ENCODE assay signal across 8 cellular contexts in genomic region chr6:30571085-30572077, GRCh38. TPM values are rescaled to one million over a fixed set of nuclear protein-coding genes. Genes with fewer than 3 reads are reported as not detected.
DNase-seq lines count a peak whose midpoint lies in the region; ATAC-seq and TF ChIP-seq lines count a peak whose summit lies in the region.

Gene ABCF1, plus strand, starts transcription at chr6:30571442. Its CDS starts 46 bp downstream, at chr6:30571488.

- H3K9me3 ChIP-seq in CD8-positive, alpha-beta memory T cell (ENCODE audit: low read length) = no peaks in the 10 kb centered on the region
- no peaks in the 10 kb centered on the region for H3K9me3 ChIP-seq in lung (ENCODE audit: control insufficient read depth in 2 of 2, insufficient read depth in 1 of 2, low read length in 1 of 2)

- H3K4me1 Mint-ChIP-seq in CD8-positive, alpha-beta memory T cell = peaks cover 63 to 74% (median 70%) of the 10 kb centered on the region in 3 donors

- peak within 1 kb of the TSS; percentile 92 for H3K4me3 ChIP-seq in CD8-positive, alpha-beta memory T cell (ENCODE audit: low read length)
- peak within 1 kb of the TSS; percentile 84 for H3K4me3 ChIP-seq in lung

- no peaks in the 10 kb centered on the region for H3K36me3 ChIP-seq in CD8-positive, alpha-beta memory T cell (ENCODE audit: insufficient read depth, low read length)
- peaks cover 0 to 5% of the 10 kb centered on the region in 2 donors for H3K36me3 ChIP-seq in lung (ENCODE audit: control insufficient read depth in 2 of 2, insufficient read depth in 2 of 2, low read length in 2 of 2)

- DNase-seq in CD8-positive, alpha-beta memory T cell = peak; percentile 99 to 100 (median 99)
- DNase-seq in HS-5 (ENCODE audit: low read depth) = peak; percentile 88
- peak; percentile 98 for DNase-seq in NK-92 treated with Interleukin-12 subunit alpha and Interleukin-12 subunit beta, amount 100 ng/mL, for 24 hours (lab: John Stamatoyannopoulos, UW)
- DNase-seq in activated CD8-positive, alpha-beta memory T cell treated with anti-CD3 and anti-CD28 coated beads for 24 hours = peak; percentile 100
- DNase-seq in effector CD4-positive, alpha-beta T cell = peak; percentile 99
- DNase-seq in lung (ENCODE audit: low spot score) = peak; percentile 98
- DNase-seq in stimulated activated CD4-positive, alpha-beta T cell treated with anti-CD3 and anti-CD28 coated beads, TNF-alpha, amount 100 ng/mL, for 4 hours (ENCODE audit: low read depth in 3 of 3) = peak; percentile 99 to 100 (median 99)

- H3K27ac Mint-ChIP-seq in CD8-positive, alpha-beta memory T cell = peak within 1 kb of the TSS; percentile 96 to 100 (median 100)

- peak; percentile 95 for ATAC-seq in GM19468 (IDR thresholded peaks at IDR 0.05; ENCODE audit: extremely low read depth, unreplicated experiment)
- peak; percentile 97 for ATAC-seq in lung (ENCODE audit: insufficient read depth, low FRiP score)

- H3K4me1 ChIP-seq in CD8-positive, alpha-beta memory T cell (ENCODE audit: insufficient read depth, low read length) = peaks cover 53% of the 10 kb centered on the region
- H3K4me1 ChIP-seq in lung (ENCODE audit: control insufficient read depth in 2 of 2, insufficient read depth in 2 of 2, low read length in 2 of 2) = peaks cover 4 to 21% of the 10 kb centered on the region in 2 donors

- H3K9me3 Mint-ChIP-seq in CD8-positive, alpha-beta memory T cell = no peaks in the 10 kb centered on the region

- 1% methylated on average over 67 of the region's 67 CpGs for WGBS in lung, 2 donors

- peaks cover 0 to 26% (median 0%) of the 10 kb centered on the region in 3 donors for H3K36me3 Mint-ChIP-seq in CD8-positive, alpha-beta memory T cell

- no peak for TF ChIP-seq CTCF in lung (IDR thresholded peaks at IDR 0.05; ENCODE audit: control extremely low read depth, extremely low read depth)

- POLR2A ChIA-PET in CD8-positive, alpha-beta memory T cell (lab: Charles Lee) = interaction anchor here (0.6 to 2.8 kb wide), 13 partner anchors 10 to 1833 kb away, joined by 3 to 32 read pairs (median 6); partner anchors contain the start of genes GNL1, MRPS18B, PPP1R10 and PRR3

- peak within 1 kb of the TSS; percentile 94 for H3K27ac ChIP-seq in CD8-positive, alpha-beta memory T cell (ENCODE audit: low read depth, low read length)
- peak within 1 kb of the TSS; percentile 87 to 94 for H3K27ac ChIP-seq in lung (ENCODE audit: low read depth in 1 of 2, low read length in 1 of 2)

- peak within 1 kb of the TSS; percentile 92 to 100 (median 98) for H3K4me3 Mint-ChIP-seq in CD8-positive, alpha-beta memory T cell

- H3K27me3 ChIP-seq in CD8-positive, alpha-beta memory T cell (ENCODE audit: insufficient read depth, low read length, poor library complexity, severe bottlenecking) = no peaks in the 10 kb centered on the region
- H3K27me3 ChIP-seq in lung (ENCODE audit: control insufficient read depth, insufficient read depth) = no peaks in the 10 kb centered on the region

- CTCF ChIA-PET in CD8-positive, alpha-beta memory T cell (lab: Charles Lee) = interaction anchor here (0.7 to 2.4 kb wide), 12 partner anchors 9 to 160 kb away, joined by 3 to 12 read pairs (median 3); partner anchors contain the start of genes DHX16, MRPS18B and PRR3

- no peaks in the 10 kb centered on the region for H3K27me3 Mint-ChIP-seq in CD8-positive, alpha-beta memory T cell

RNA-seq across cellular contexts. Expression of gene ABCF1, which starts in this region (rescaled TPM):
- 100 to 1,000 TPM; 127 to 133 TPM for total RNA-seq in CD8-positive, alpha-beta memory T cell
- 54.0 TPM for polyA plus RNA-seq in CD8-positive, alpha-beta memory T cell
- total RNA-seq in lung = 10 to 100 TPM; 28.8 to 55.4 TPM
- 10 to 100 TPM; 25.8 to 43.5 TPM for polyA plus RNA-seq in lung

Comparison
In these comparisons a context has a peak if more than half of its experiments do, and no peak if none do; other contexts are left out.
1. Peak in every context shown above with its lines: DNase-seq, ATAC-seq, H3K4me3 ChIP-seq and H3K27ac ChIP-seq.